ENCODE assay signal across 8 cellular contexts in genomic region chr19:1239420-1239795, GRCh38. TPM values are rescaled to one million over a fixed set of nuclear protein-coding genes. Genes with fewer than 3 reads are reported as not detected.
DNase-seq lines count a peak whose midpoint lies in the region; ATAC-seq and TF ChIP-seq lines count a peak whose summit lies in the region.

No MANE protein-coding gene starts in this region.

- H2AFZ ChIP-seq in GM23248 (no peak overlapping the region), hepatocyte (no peak overlapping the region)

- DNase-seq in GM23248 (no peak), T-cell (peak in 2 of 34 experiments; percentile 14 to 26), hepatocyte (ENCODE audit: low spot score) (no peak), NCI-H526 (lab: John Stamatoyannopoulos, UW) (no peak), SIG-M5 treated with dmso at 0.1 percent for 504 hours (lab: John Stamatoyannopoulos, UW; ENCODE audit: unreplicated experiment) (no peak), superior temporal gyrus (ENCODE audit: extremely low spot score) (no peak)

- no peaks in the 10 kb centered on the region for H3K36me3 Mint-ChIP-seq in T-cell

- H3K4me1 ChIP-seq in GM23248 (ENCODE audit: insufficient read depth) (peaks cover 28% of the 10 kb centered on the region), hepatocyte (ENCODE audit: insufficient read depth) (peaks cover 29% of the 10 kb centered on the region), skeletal muscle tissue (ENCODE audit: control insufficient read depth in 3 of 3, insufficient read depth in 3 of 3, low read length in 3 of 3) (peaks cover 33 to 50% (median 44%) of the 10 kb centered on the region in 3 donors)

- peak overlapping the region; percentile 66; the same call in 1 of the 2 replicates for H3K9ac ChIP-seq in GM23248
- H3K9ac ChIP-seq in skeletal muscle tissue (ENCODE audit: low read depth in 1 of 3, low read length in 3 of 3): peak overlapping the region in 1 of 3 donors; percentile 84

- H3K36me3 ChIP-seq in GM23248 (ENCODE audit: low read depth) (no peaks in the 10 kb centered on the region), hepatocyte (replicated peaks; ENCODE audit: insufficient read depth, low read depth) (no peaks in the 10 kb centered on the region), skeletal muscle tissue (ENCODE audit: control insufficient read depth in 3 of 3, insufficient read depth in 3 of 3, low read length in 3 of 3) (no peaks in the 10 kb centered on the region)

- H3K27me3 ChIP-seq in GM23248 (replicated peaks; ENCODE audit: insufficient read depth) (no peaks in the 10 kb centered on the region), hepatocyte (no peaks in the 10 kb centered on the region), skeletal muscle tissue (ENCODE audit: control insufficient read depth in 3 of 3, insufficient read depth in 3 of 3, low read length in 3 of 3) (peaks cover 0 to 8% (median 7%) of the 10 kb centered on the region in 3 donors)

- H3K79me2 ChIP-seq in GM23248 (ENCODE audit: insufficient read depth) (peaks cover 31% of the 10 kb centered on the region), hepatocyte (peaks cover 25% of the 10 kb centered on the region)

- H3K4me2 ChIP-seq in GM23248 (ENCODE audit: unreplicated experiment): no peak overlapping the region
- H3K4me2 ChIP-seq in hepatocyte: peak overlapping the region; percentile 97

- H3K27ac ChIP-seq in GM23248 (peak overlapping the region; percentile 42; the same call in 1 of the 2 replicates), hepatocyte (peak overlapping the region; percentile 91), skeletal muscle tissue (ENCODE audit: low read depth, low read length) (peak overlapping the region; percentile 88)

- CTCF ChIA-PET in T-cell (lab: Charles Lee): no interaction called here

- H3K9me3 Mint-ChIP-seq in T-cell: no peaks in the 10 kb centered on the region

- peaks cover 24 to 43% (median 42%) of the 10 kb centered on the region in 3 donors for H3K4me1 Mint-ChIP-seq in T-cell

- H3K27ac Mint-ChIP-seq in T-cell: peak overlapping the region; percentile 58 to 66

- peaks cover 5 to 8% of the 10 kb centered on the region in 2 donors for H3K27me3 Mint-ChIP-seq in T-cell

- POLR2A ChIA-PET in T-cell (lab: Charles Lee): no interaction called here

- no peaks in the 10 kb centered on the region for H4K20me1 ChIP-seq in GM23248 (ENCODE audit: insufficient read depth)
- H4K20me1 ChIP-seq in hepatocyte (ENCODE audit: insufficient read depth, poor library complexity, severe bottlenecking): no peaks in the 10 kb centered on the region

- in situ Hi-C loops in GM23248 (cut with MboI): no loop called here

- TF ChIP-seq CTCF in hepatocyte (IDR thresholded peaks at IDR 0.05; ENCODE audit: poor library complexity): no peak

- WGBS in GM23248 (ENCODE audit: low coverage in 1 of 2, low lambda C conversion rate in 2 of 2, missing lambda C conversion rate in 2 of 2), 2 experiments: 93% methylated on average over 11 of the region's 11 CpGs
- WGBS in hepatocyte (ENCODE audit: low lambda C conversion rate, missing lambda C conversion rate): 88% methylated on average over 10 of the region's 11 CpGs

- ATAC-seq in T-cell (replicated peaks in 1 of 4) (no peak), HG02970 (IDR thresholded peaks at IDR 0.05; ENCODE audit: low FRiP score, unreplicated experiment) (no peak)

- peaks cover 27% of the 10 kb centered on the region for H3F3A ChIP-seq in GM23248 (ENCODE audit: insufficient read depth)

- no peaks in the 10 kb centered on the region for H3K9me3 ChIP-seq in GM23248 (ENCODE audit: low read depth)
- H3K9me3 ChIP-seq in hepatocyte (ENCODE audit: low read depth): no peaks in the 10 kb centered on the region
- no peaks in the 10 kb centered on the region for H3K9me3 ChIP-seq in skeletal muscle tissue (ENCODE audit: control insufficient read depth in 3 of 3, low read length in 3 of 3)

- H3K9me2 ChIP-seq in GM23248 (ENCODE audit: insufficient read depth): no peaks in the 10 kb centered on the region
- H3K9me2 ChIP-seq in hepatocyte (replicated peaks; ENCODE audit: insufficient read depth): no peaks in the 10 kb centered on the region

- peak overlapping the region; percentile 78 to 93 (median 80) for H3K4me3 Mint-ChIP-seq in T-cell

- H3K4me3 ChIP-seq in GM23248 (no peak overlapping the region; the same call in 1 of the 2 replicates), hepatocyte (no peak overlapping the region), skeletal muscle tissue (ENCODE audit: low read length in 3 of 3) (no peak overlapping the region)

RNA-seq across cellular contexts. Expression of gene CBARP, which starts 1.6 kb away (rescaled TPM):
- total RNA-seq in GM23248 (2014; rRNA removed; shearing (Covaris generic)): 2.7 and 4.5 TPM in 2 replicates
- polyA plus RNA-seq in GM23248 (2016; fragmentation: Nextera tagmentation; extraction: Ambion mirVana) (0.29 and 0.41 TPM in 2 replicates), hepatocyte (7.1 and 10.7 TPM in 2 replicates)
- total RNA-seq in T-cell (under 1 TPM in 4 of 5 donors, not detected in 1; 0.08 to 0.36 (median 0.23) TPM), hepatocyte (1.1 and 4.2 TPM in 2 replicates), skeletal muscle tissue (not detected)

RNA-seq across cellular contexts. Expression of gene ATP5F1D, which starts 2.1 kb away (rescaled TPM):
- total RNA-seq in GM23248 (2014; rRNA removed; shearing (Covaris generic)): 27.4 and 38.9 TPM in 2 replicates
- 287 and 290 TPM in 2 replicates for polyA plus RNA-seq in GM23248 (2016; fragmentation: Nextera tagmentation; extraction: Ambion mirVana)
- 100 to 1,000 TPM; 117 to 233 (median 155) TPM for total RNA-seq in T-cell
- total RNA-seq in hepatocyte: 54.0 and 64.1 TPM in 2 replicates
- polyA plus RNA-seq in hepatocyte: 291 and 297 TPM in 2 replicates
- total RNA-seq in skeletal muscle tissue: 24.5 TPM

RNA-seq across cellular contexts. Expression of gene MIDN, which starts 9.0 kb away (rescaled TPM):
- total RNA-seq in GM23248 (2014; rRNA removed; shearing (Covaris generic)): 9.4 and 18.5 TPM in 2 replicates
- polyA plus RNA-seq in GM23248 (2016; fragmentation: Nextera tagmentation; extraction: Ambion mirVana): 3.1 and 4.0 TPM in 2 replicates
- 100 to 1,000 TPM in 1 of 5 donors, 10 to 100 TPM in 4; 54.0 to 161 (median 66.9) TPM for total RNA-seq in T-cell
- 28.7 and 30.1 TPM in 2 replicates for total RNA-seq in hepatocyte
- 94.6 and 98.4 TPM in 2 replicates for polyA plus RNA-seq in hepatocyte
- 5.2 TPM for total RNA-seq in skeletal muscle tissue

RNA-seq across cellular contexts. Expression of gene CIRBP, which starts 29.7 kb away (rescaled TPM):
- total RNA-seq in GM23248 (2014; rRNA removed; shearing (Covaris generic)): 239 and 392 TPM in 2 replicates
- 163 and 185 TPM in 2 replicates for polyA plus RNA-seq in GM23248 (2016; fragmentation: Nextera tagmentation; extraction: Ambion mirVana)
- total RNA-seq in T-cell: 100 to 1,000 TPM; 477 to 682 (median 657) TPM
- 212 and 361 TPM in 2 replicates for total RNA-seq in hepatocyte
- polyA plus RNA-seq in hepatocyte: 202 and 261 TPM in 2 replicates
- 413 TPM for total RNA-seq in skeletal muscle tissue

RNA-seq across cellular contexts. Expression of gene STK11, which starts 33.8 kb away (rescaled TPM):
- 64.1 and 66.5 TPM in 2 replicates for total RNA-seq in GM23248 (2014; rRNA removed; shearing (Covaris generic))
- polyA plus RNA-seq in GM23248 (2016; fragmentation: Nextera tagmentation; extraction: Ambion mirVana) (4.3 and 4.6 TPM in 2 replicates), hepatocyte (73.8 and 76.6 TPM in 2 replicates)
- total RNA-seq in T-cell (100 to 1,000 TPM in 2 of 5 donors, 10 to 100 TPM in 3; 70.2 to 115 (median 99.5) TPM), hepatocyte (48.9 and 53.3 TPM in 2 replicates), skeletal muscle tissue (51.7 TPM)
